Comparison of ENCODE assay signal across 8 cellular contexts in the genomic region with DNA sequence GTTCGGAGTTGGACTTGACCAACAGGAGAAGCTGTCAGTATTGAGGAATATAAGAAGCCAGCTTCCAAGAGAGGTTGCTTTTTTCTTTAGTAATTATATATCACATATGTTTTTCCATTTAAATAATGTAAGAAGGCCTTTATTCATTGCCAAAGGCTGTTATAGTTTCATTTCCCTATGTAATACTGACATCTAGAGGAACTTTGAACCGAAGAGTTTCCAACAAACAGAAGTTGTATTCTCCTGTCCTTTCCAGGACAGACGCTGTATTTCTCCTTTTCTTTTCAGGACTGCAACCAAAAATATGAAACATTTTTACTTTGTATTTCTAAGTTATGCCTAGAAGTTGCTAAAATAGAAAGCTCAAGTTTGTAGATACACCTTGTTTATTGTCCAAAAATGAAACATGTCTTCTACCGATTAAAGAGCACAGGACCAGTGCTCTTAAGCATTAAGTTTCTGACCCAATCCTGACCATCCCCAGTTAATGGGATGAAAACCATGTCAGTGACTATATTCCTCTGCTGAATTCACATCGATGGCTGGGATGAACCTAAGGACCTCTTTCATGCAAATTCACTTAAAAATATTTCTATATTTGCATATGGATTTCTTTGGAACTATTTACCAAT. TPM values are rescaled to one million over a fixed set of nuclear protein-coding genes. Genes with fewer than 3 reads are reported as not detected.
A peak's percentile ranks its signal among the peaks of the same experiment; 100 is the strongest.
DNase-seq lines count a peak whose midpoint lies in the region; ATAC-seq and TF ChIP-seq lines count a peak whose summit lies in the region.

No MANE protein-coding gene starts in this region.

- 29 to 32% methylated on average over 5 of the region's 5 CpGs for WGBS in aorta, 2 donors

- H3K36me3 ChIP-seq in HCT116 (ENCODE audit: control insufficient read depth in 1 of 2, insufficient read depth in 2 of 2, low read length in 2 of 2), result no peaks in the 10 kb centered on the region
- no peaks in the 10 kb centered on the region for H3K36me3 ChIP-seq in aorta (ENCODE audit: control insufficient read depth in 1 of 2, insufficient read depth in 2 of 2, low read length in 1 of 2)

- no peak overlapping the region for H2AFZ ChIP-seq in HCT116 (ENCODE audit: low read depth, low read length, poor library complexity, severe bottlenecking)

- no peak overlapping the region for H3K9ac ChIP-seq in HCT116 (ENCODE audit: low read length)

- H3K27me3 ChIP-seq in HCT116 (ENCODE audit: insufficient read depth, low read length) (0 out of 2 replicates have a peak, but pooled peaks cover 6% of the 10 kb centered on the region), aorta (ENCODE audit: control insufficient read depth in 1 of 2, insufficient read depth in 2 of 2, low read length in 1 of 2) (no peaks in the 10 kb centered on the region)

- intact Hi-C loops in HCT116 (cut with micrococcal nuclease) (loop anchor here (2.0 to 10.0 kb wide), 5 partner anchors 248 to 1099 kb away; no protein-coding TSS in a partner anchor), aorta (cut with DNase I) (loop anchor here (2.0 to 5.0 kb wide), 2 partner anchors 1093 to 1099 kb away; no protein-coding TSS in a partner anchor)

- POLR2A ChIA-PET in HCT116 (lab: Charles Lee), result no interaction called here

- H3K9me3 ChIP-seq in HCT116 (ENCODE audit: control insufficient read depth in 1 of 2, insufficient read depth in 1 of 2, low read depth in 1 of 2, low read length in 2 of 2), result no peaks in the 10 kb centered on the region
- H3K9me3 ChIP-seq in aorta (ENCODE audit: control insufficient read depth, low read length), result no peaks in the 10 kb centered on the region

- no peaks in the 10 kb centered on the region for H4K20me1 ChIP-seq in HCT116 (ENCODE audit: insufficient read depth)

- in situ Hi-C loops in SK-MEL-5 (cut with HindIII; ENCODE audit: low pct_unique_long_range_greater_than_20kb, low sequenced_read_pairs), result no loop called here

- no peaks in the 10 kb centered on the region for H3K9me2 ChIP-seq in HCT116 (ENCODE audit: insufficient read depth)

- RAD21 ChIA-PET in HCT116 (lab: Charles Lee; ENCODE audit: low non-redundant PET in 1 of 2, low total read pairs in 2 of 2, uncharacterized antibody in 2 of 2, unreplicated experiment in 2 of 2), result no interaction called here

- peak; percentile 91 for TF ChIP-seq RAD21 in HCT116 (IDR thresholded peaks at IDR 0.05; ENCODE audit: low read depth)

- BruUV-seq in HCT116 (replicated peaks; lab: Mats Ljungman, UMichigan), result no TSS peak

- ATAC-seq in HCT116 (peak; percentile 84), HG02885 (IDR thresholded peaks at IDR 0.05; ENCODE audit: poor library complexity, unreplicated experiment) (no peak), aorta (ENCODE audit: low FRiP score) (no peak), GM21786 (IDR thresholded peaks at IDR 0.05; ENCODE audit: unreplicated experiment) (no peak)

- H3K27ac ChIP-seq in HCT116 (ENCODE audit: low read depth, low read length) (no peak overlapping the region), aorta (ENCODE audit: low read depth in 1 of 2, low read length in 2 of 2) (no peak overlapping the region)

- TF ChIP-seq CTCF in AG09309 (IDR thresholded peaks at IDR 0.05; ENCODE audit: control insufficient read depth, insufficient read depth, low read depth, low read length, missing control alignments) (peak; percentile 41), HCT116 (IDR thresholded peaks at IDR 0.05 in 2 of 3, conservative IDR thresholded peaks at IDR 0.05 in 1 of 3; ENCODE audit: borderline replicate concordance in 1 of 3, insufficient read depth in 1 of 3, low read depth in 2 of 3, low read length in 2 of 3) (peak; percentile 29 to 67 (median 53); a peak in 4 of 6 replicates)

- no peak overlapping the region for H3K4me2 ChIP-seq in HCT116 (ENCODE audit: low read length)

- no peaks in the 10 kb centered on the region for H3K79me2 ChIP-seq in HCT116 (ENCODE audit: insufficient read depth, low read length)

- CTCF ChIA-PET in HCT116 (lab: Charles Lee), result interaction anchor here (0.8 to 1.5 kb wide), 4 partner anchors 62 to 1099 kb away, joined by 3 to 5 read pairs (median 3); no protein-coding TSS in a partner anchor

- DNase-seq in AG09309 (ENCODE audit: low read depth) (no peak), HCT116 (ENCODE audit: low read depth, low spot score) (peak; percentile 36), SK-MEL-5 (ENCODE audit: low read depth, low spot score) (peak; percentile 78), glomerular visceral epithelial cell (ENCODE audit: extremely low spot score) (peak; percentile 25), aorta (no peak), UCSD-AML1 (lab: John Stamatoyannopoulos, UW; ENCODE audit: unreplicated experiment) (no peak)

- TF ChIP-seq POLR2A in HCT116 (IDR thresholded peaks at IDR 0.05; ENCODE audit: borderline replicate concordance, extremely low read depth, insufficient read depth, insufficient read length), result no peak

- H3K4me3 ChIP-seq in AG09309 (ENCODE audit: control insufficient read depth, low read depth, low read length) (no peak overlapping the region), HCT116 (replicated peaks in 1 of 2; ENCODE audit: low read depth in 1 of 2, low read length in 2 of 2) (no peak overlapping the region), aorta (ENCODE audit: low read length in 2 of 2) (no peak overlapping the region)

- H3K4me1 ChIP-seq in HCT116 (ENCODE audit: control insufficient read depth in 1 of 2, insufficient read depth in 2 of 2, low read length in 2 of 2) (no peaks in the 10 kb centered on the region), aorta (ENCODE audit: control insufficient read depth in 1 of 2, insufficient read depth in 2 of 2, low read length in 2 of 2) (no peaks in the 10 kb centered on the region)

TF ChIP-seq in HCT116, 20 proteins besides CTCF, POLR2A, EP300 and RAD21:
- TF ChIP-seq FOSL1 (IDR thresholded peaks at IDR 0.05; ENCODE audit: low read depth) (no peak), SRF (IDR thresholded peaks at IDR 0.05; ENCODE audit: low read depth) (0 out of 2 replicates have a peak, but pooled peaks have one; percentile 18)

RNA-seq across cellular contexts. Expression of gene MYLK4, which starts 55.1 kb away (rescaled TPM):
- total RNA-seq in HCT116 (2021; ENCODE audit: unreplicated experiment) (0.27 TPM), aorta (1 to 10 TPM; 1.4 to 1.7 TPM)
- polyA plus RNA-seq in HCT116 (2012), result 0.13 and 0.16 TPM in 2 replicates
- total RNA-seq in SK-MEL-5 (2014; rRNA removed; shearing (Covaris generic)), result 0.24 and 0.34 TPM in 2 replicates
- 0.11 and 0.51 TPM in 2 replicates for polyA plus RNA-seq in SK-MEL-5 (2015; cell fraction: cytosol; rRNA removed)
- 2.4 and 2.6 TPM in 2 replicates for polyA plus RNA-seq in SK-MEL-5 (2015; cell fraction: nucleus; rRNA removed)
- polyA plus RNA-seq in aorta, result 1 to 10 TPM in 1 of 2 donors, under 1 TPM in 1; 0.38 to 2.5 TPM

Comparison
In these comparisons a context has a peak if more than half of its experiments do, and no peak if none do; other contexts are left out.
1. DNase-seq: peak in HCT116 (single experiment), SK-MEL-5 (single experiment) and glomerular visceral epithelial cell (single experiment); none in AG09309 (single experiment), aorta (0 of 2) and UCSD-AML1 (single experiment).